In genomic region chr7:4882169-4882741, GRCh38 we compare ENCODE assay signal across 8 cellular contexts. TPM values are rescaled to one million over a fixed set of nuclear protein-coding genes. Genes with fewer than 3 reads are reported as not detected.
DNase-seq lines count a peak whose midpoint lies in the region; ATAC-seq lines count a peak whose summit lies in the region.

No MANE protein-coding gene starts in this region.

- peaks cover 21% of the 10 kb centered on the region for H3K27me3 Mint-ChIP-seq in T-helper 2 cell treated with Interferon-gamma antibody and Interleukin-4, amounts not matched to agents 5 μg/mL and 100 μg/mL, for 36 hours (ENCODE audit: low read depth)

- peaks cover 3% of the 10 kb centered on the region for H3K4me1 Mint-ChIP-seq in T-helper 2 cell treated with Interferon-gamma antibody and Interleukin-4, amounts not matched to agents 5 μg/mL and 100 μg/mL, for 36 hours (ENCODE audit: low read depth)

- peak; percentile 87 for ATAC-seq in sciatic nerve
- ATAC-seq in GM18519 (IDR thresholded peaks at IDR 0.05; ENCODE audit: low FRiP score, unreplicated experiment): no peak

- H3K9me3 ChIP-seq in iPS-18c (ENCODE audit: control insufficient read depth, insufficient read depth, low read length): no peaks in the 10 kb centered on the region

- DNase-seq in T-helper 2 cell treated with Interferon-gamma antibody and Interleukin-4, amounts not matched to agents 5 μg/mL and 100 μg/mL, for 36 hours (ENCODE audit: low spot score): no peak
- no peak for DNase-seq in T-helper 2 cell
- peak; percentile 72 for DNase-seq in astrocyte of the hippocampus (ENCODE audit: low read depth, low spot score)
- peak; percentile 81 for DNase-seq in sciatic nerve (ENCODE audit: low spot score)
- DNase-seq in NCI-H187 treated with DMSO at 0.1 percent for 48 hours (lab: John Stamatoyannopoulos, UW): no peak
- no peak for DNase-seq in NCI-H1930 (lab: John Stamatoyannopoulos, UW)

- no peak overlapping the region for H3K27ac Mint-ChIP-seq in T-helper 2 cell treated with Interferon-gamma antibody and Interleukin-4, amounts not matched to agents 5 μg/mL and 100 μg/mL, for 36 hours

- no peaks in the 10 kb centered on the region for H3K9me3 Mint-ChIP-seq in T-helper 2 cell treated with Interferon-gamma antibody and Interleukin-4, amounts not matched to agents 5 μg/mL and 100 μg/mL, for 36 hours

- no peaks in the 10 kb centered on the region for H3K36me3 Mint-ChIP-seq in T-helper 2 cell treated with Interferon-gamma antibody and Interleukin-4, amounts not matched to agents 5 μg/mL and 100 μg/mL, for 36 hours (ENCODE audit: low read depth)

- intact Hi-C loops in sciatic nerve (cut with DNase I): loop anchor here (2.0 to 5.0 kb wide), 2 partner anchors 27 to 80 kb away; no protein-coding TSS in a partner anchor

- peak overlapping the region; percentile 59 for H3K4me3 Mint-ChIP-seq in T-helper 2 cell treated with Interferon-gamma antibody and Interleukin-4, amounts not matched to agents 5 μg/mL and 100 μg/mL, for 36 hours

- H3K4me3 ChIP-seq in iPS-18c (ENCODE audit: insufficient read depth, low read depth, low read length): peak overlapping the region; percentile 70

RNA-seq across cellular contexts. Expression of gene RADIL, which starts 1.3 kb away (rescaled TPM):
- 19.8 TPM for total RNA-seq in sciatic nerve

RNA-seq across cellular contexts. Expression of gene PAPOLB, which starts 20.4 kb away (rescaled TPM):
- total RNA-seq in sciatic nerve: 0.98 TPM

Comparison
In these comparisons a context has a peak if more than half of its experiments do, and no peak if none do; other contexts are left out.
1. DNase-seq: peak in astrocyte of the hippocampus (single experiment) and sciatic nerve (single experiment); none in T-helper 2 cell treated with Interferon-gamma antibody and Interleukin-4, amounts not matched to agents 5 μg/mL and 100 μg/mL, for 36 hours (single experiment), T-helper 2 cell (0 of 5), NCI-H187 treated with DMSO at 0.1 percent for 48 hours (single experiment) and NCI-H1930 (0 of 2).